1 cellular context compared by ENCODE assay signal in the genomic region with DNA sequence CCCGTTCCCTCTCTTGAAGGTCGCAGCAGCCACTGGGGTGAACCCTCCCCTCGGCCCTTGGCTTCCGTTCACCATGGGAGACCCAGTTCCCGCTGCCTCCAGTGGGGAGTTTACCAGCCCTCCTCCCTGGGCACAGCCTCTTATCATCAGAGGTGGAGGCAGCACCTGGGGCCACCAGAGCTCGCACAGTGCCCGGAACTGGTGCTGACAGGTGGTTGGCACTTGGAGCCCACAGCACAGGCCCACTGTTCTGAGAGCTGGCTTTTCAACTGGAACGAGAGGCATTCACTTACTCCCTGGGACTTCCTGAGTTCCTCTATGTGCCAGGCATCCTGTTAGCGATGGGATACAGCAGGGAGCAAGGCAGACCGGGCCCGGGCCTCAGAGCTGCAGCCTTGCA.
TF ChIP-seq lines count a peak whose summit lies in the region.

No MANE protein-coding gene starts in this region.

TF ChIP-seq in H1, 55 proteins besides CTCF, POLR2A, EP300 and RAD21 (continued from another document):
- TF ChIP-seq, protein P1, sequence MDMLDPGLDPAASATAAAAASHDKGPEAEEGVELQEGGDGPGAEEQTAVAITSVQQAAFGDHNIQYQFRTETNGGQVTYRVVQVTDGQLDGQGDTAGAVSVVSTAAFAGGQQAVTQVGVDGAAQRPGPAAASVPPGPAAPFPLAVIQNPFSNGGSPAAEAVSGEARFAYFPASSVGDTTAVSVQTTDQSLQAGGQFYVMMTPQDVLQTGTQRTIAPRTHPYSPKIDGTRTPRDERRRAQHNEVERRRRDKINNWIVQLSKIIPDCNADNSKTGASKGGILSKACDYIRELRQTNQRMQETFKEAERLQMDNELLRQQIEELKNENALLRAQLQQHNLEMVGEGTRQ (IDR thresholded peaks at IDR 0.05; ENCODE audit: low read length) = no peak
- TF ChIP-seq MAFK (IDR thresholded peaks at IDR 0.05; ENCODE audit: low read depth, low read length) = no peak
- TF ChIP-seq RBBP5 (IDR thresholded peaks at IDR 0.05; ENCODE audit: borderline replicate concordance, low read depth, low read length) = no peak
- no peak for TF ChIP-seq EZH2 (IDR thresholded peaks at IDR 0.05; ENCODE audit: low read depth, low read length, severe bottlenecking)
- no peak for TF ChIP-seq RFX5 (IDR thresholded peaks at IDR 0.05; ENCODE audit: borderline replicate concordance, low read depth, low read length)
- TF ChIP-seq JUND (IDR thresholded peaks at IDR 0.05; ENCODE audit: low read length) = no peak
- TF ChIP-seq CBX8 (IDR thresholded peaks at IDR 0.05; ENCODE audit: borderline replicate concordance, low read depth, low read length) = no peak
- no peak for TF ChIP-seq BCL11A (IDR thresholded peaks at IDR 0.05; ENCODE audit: low read depth in 2 of 2, low read length in 2 of 2)
- TF ChIP-seq TCF12 (IDR thresholded peaks at IDR 0.05; ENCODE audit: low read depth, low read length) = no peak
- TF ChIP-seq SIX5 (IDR thresholded peaks at IDR 0.05; ENCODE audit: low read depth, low read length) = no peak
- TF ChIP-seq EGR1 (IDR thresholded peaks at IDR 0.05; ENCODE audit: borderline replicate concordance, low read depth, low read length) = no peak
- TF ChIP-seq MAX (IDR thresholded peaks at IDR 0.05) = no peak
- no peak for TF ChIP-seq JUN (IDR thresholded peaks at IDR 0.05; ENCODE audit: low read depth, low read length)
- no peak for TF ChIP-seq TAF1 (IDR thresholded peaks at IDR 0.05; ENCODE audit: low read depth, low read length)
